9 cellular contexts compared by ENCODE assay signal in the genomic region with DNA sequence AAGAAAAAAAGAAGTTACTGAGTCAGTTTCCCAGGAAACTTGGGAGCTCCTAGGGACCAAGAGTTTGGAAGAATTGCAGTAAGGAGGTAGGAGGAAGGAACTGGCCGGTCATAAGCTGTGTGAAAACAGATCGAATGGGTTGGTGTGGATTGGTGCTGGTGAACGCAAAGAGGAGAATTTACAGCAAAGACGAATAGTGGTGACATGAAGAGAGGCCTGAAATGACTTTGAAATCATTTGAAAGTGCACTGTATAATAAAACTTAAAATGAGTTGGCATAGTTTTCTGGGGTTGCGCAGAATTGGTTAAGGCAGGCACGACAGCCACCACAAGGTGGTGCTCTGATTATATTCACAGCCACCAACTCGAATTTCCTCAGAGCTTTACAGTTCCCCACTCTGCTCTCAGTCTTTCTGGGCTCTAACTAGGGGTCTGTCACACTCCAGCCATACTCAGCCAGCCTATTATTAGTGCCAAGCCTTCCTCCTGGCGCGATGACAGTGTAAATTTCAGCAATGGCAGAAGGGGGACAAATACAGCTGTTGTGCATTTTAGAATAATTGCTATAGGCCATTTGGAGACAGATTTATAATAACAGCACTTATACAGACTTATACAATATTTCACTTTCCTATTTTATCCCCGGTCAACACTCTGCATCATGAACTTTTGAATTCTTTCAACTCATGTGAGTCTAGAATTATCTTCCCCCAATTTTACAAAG. TPM values are rescaled to one million over a fixed set of nuclear protein-coding genes. Genes with fewer than 3 reads are reported as not detected.
DNase-seq lines count a peak whose midpoint lies in the region; ATAC-seq and TF ChIP-seq lines count a peak whose summit lies in the region.
"Had no signal": no experiment of that assay in that cellular context is flagged by ENCODE, and none has a peak within 500 bp of the region (broad histone marks: within the 10 kb centered on the region; RNA-seq: fewer than 3 reads in every experiment).

No MANE protein-coding gene starts in this region.

- peak; percentile 38 to 81 (median 67) for ATAC-seq in heart right ventricle
- ATAC-seq in GM18907 (IDR thresholded peaks at IDR 0.05; ENCODE audit: unreplicated experiment): no peak
- no peak for ATAC-seq in HG03135 (IDR thresholded peaks at IDR 0.05; ENCODE audit: unreplicated experiment)

- H3K9me3 ChIP-seq in heart right ventricle: no peaks in the 10 kb centered on the region

- H3K4me1 Mint-ChIP-seq in Calu3 (ENCODE audit: low read depth, unreplicated experiment): no peaks in the 10 kb centered on the region

- intact Hi-C loops in Calu3 (cut with micrococcal nuclease; ENCODE audit: unreplicated experiment): loop anchor here (1.0 to 10.0 kb wide), 2 partner anchors 78 to 366 kb away; a partner anchor contains a TSS
- intact Hi-C loops in heart right ventricle (cut with DNase I): loop anchor here (1.0 to 10.0 kb wide), 10 partner anchors 91 to 366 kb away; no protein-coding TSS in a partner anchor

- peaks cover 0 to 20% (median 8%) of the 10 kb centered on the region in 9 donors for H3K4me1 ChIP-seq in heart right ventricle

- no peaks in the 10 kb centered on the region for H3K36me3 Mint-ChIP-seq in Calu3 (ENCODE audit: insufficient read depth, unreplicated experiment)

- peak; percentile 27 for DNase-seq in Calu3
- peak; percentile 21 for DNase-seq in H4 (ENCODE audit: low spot score)
- peak; percentile 28 for DNase-seq in NCI-H774 (lab: John Stamatoyannopoulos, UW)
- DNase-seq in activated naive CD4-positive, alpha-beta T cell treated with anti-CD3 and anti-CD28 coated beads, Interleukin-2, amount 50 U/mL, for 16 hours: peak; percentile 22
- DNase-seq in heart right ventricle: no peak
- DNase-seq in retinal pigment epithelial cell (ENCODE audit: low read depth): no peak

- CTCF ChIA-PET in Calu3 (lab: Charles Lee): interaction anchor here (0.8 to 2.5 kb wide), 4 partner anchors 9 to 367 kb away, joined by 6 to 13 read pairs (median 6); a partner anchor contains a TSS

- WGBS in heart right ventricle, 2 donors: 28 to 31% methylated on average over 10 of the region's 10 CpGs

- peaks cover 32% of the 10 kb centered on the region for H3K27me3 Mint-ChIP-seq in Calu3 (ENCODE audit: unreplicated experiment)

- no peak overlapping the region for H3K27ac ChIP-seq in heart right ventricle

- H3K27me3 ChIP-seq in heart right ventricle: no peaks in the 10 kb centered on the region

- H3K27ac Mint-ChIP-seq in Calu3 (ENCODE audit: unreplicated experiment): no peak overlapping the region

- no peak overlapping the region for H3K4me3 Mint-ChIP-seq in Calu3 (ENCODE audit: low read depth, unreplicated experiment)

- TF ChIP-seq CTCF in Calu3 (IDR thresholded peaks at IDR 0.05; ENCODE audit: unreplicated experiment) (peak; percentile 38), heart right ventricle (IDR thresholded peaks at IDR 0.05) (peak; percentile 35 to 85 (median 72)), retinal pigment epithelial cell (conservative IDR thresholded peaks at IDR 0.05; ENCODE audit: low read depth, low read length) (peak; percentile 83)

- H3K9me3 Mint-ChIP-seq in Calu3 (ENCODE audit: low read depth, unreplicated experiment): no peaks in the 10 kb centered on the region

- H3K36me3 ChIP-seq in heart right ventricle: no peaks in the 10 kb centered on the region

- no peak overlapping the region for H3K4me3 ChIP-seq in heart right ventricle
- H3K4me3 ChIP-seq in retinal pigment epithelial cell (ENCODE audit: low read length): no peak overlapping the region

- no TSS peak for BruUV-seq in Calu3 (replicated peaks; lab: Mats Ljungman, UMichigan)

RNA-seq across cellular contexts. Expression of a gene that starts 8.3 kb away (rescaled TPM):
- total RNA-seq in Calu3 (2022): not detected in 2 replicates
- not detected in 2 replicates for total RNA-seq in H4 (2014; rRNA removed; shearing (Covaris generic))
- not detected for total RNA-seq in heart right ventricle
- not detected for polyA plus RNA-seq in heart right ventricle
- total RNA-seq: LHCN-M2 had no signal

RNA-seq across cellular contexts. Expression of a gene that starts 20.9 kb away (rescaled TPM):
- total RNA-seq in Calu3 (2022) (20.0 and 22.8 TPM in 2 replicates), heart right ventricle (100 to 1,000 TPM in 9 of 10 donors, 10 to 100 TPM in 1; 72.2 to 174 (median 136) TPM)
- total RNA-seq in H4 (2014; rRNA removed; shearing (Covaris generic)): 20.5 and 32.0 TPM in 2 replicates
- polyA plus RNA-seq in heart right ventricle: 10 to 100 TPM; 29.2 to 43.9 TPM

Comparison
In these comparisons a context has a peak if more than half of its experiments do, and no peak if none do; other contexts are left out.
1. DNase-seq: peak in Calu3 (single experiment), H4 (single experiment), NCI-H774 (single experiment) and activated naive CD4-positive, alpha-beta T cell treated with anti-CD3 and anti-CD28 coated beads, Interleukin-2, amount 50 U/mL, for 16 hours (single experiment); none in heart right ventricle (0 of 2) and retinal pigment epithelial cell (single experiment).
2. ATAC-seq: peak in heart right ventricle (8 of 8); none in GM18907 (single experiment) and HG03135 (single experiment).
3. Peak in every context shown above with its lines, with median percentiles within 50 percentile points of each other: CTCF ChIP-seq.